ENCODE assay signal across 7 cellular contexts in the genomic region with DNA sequence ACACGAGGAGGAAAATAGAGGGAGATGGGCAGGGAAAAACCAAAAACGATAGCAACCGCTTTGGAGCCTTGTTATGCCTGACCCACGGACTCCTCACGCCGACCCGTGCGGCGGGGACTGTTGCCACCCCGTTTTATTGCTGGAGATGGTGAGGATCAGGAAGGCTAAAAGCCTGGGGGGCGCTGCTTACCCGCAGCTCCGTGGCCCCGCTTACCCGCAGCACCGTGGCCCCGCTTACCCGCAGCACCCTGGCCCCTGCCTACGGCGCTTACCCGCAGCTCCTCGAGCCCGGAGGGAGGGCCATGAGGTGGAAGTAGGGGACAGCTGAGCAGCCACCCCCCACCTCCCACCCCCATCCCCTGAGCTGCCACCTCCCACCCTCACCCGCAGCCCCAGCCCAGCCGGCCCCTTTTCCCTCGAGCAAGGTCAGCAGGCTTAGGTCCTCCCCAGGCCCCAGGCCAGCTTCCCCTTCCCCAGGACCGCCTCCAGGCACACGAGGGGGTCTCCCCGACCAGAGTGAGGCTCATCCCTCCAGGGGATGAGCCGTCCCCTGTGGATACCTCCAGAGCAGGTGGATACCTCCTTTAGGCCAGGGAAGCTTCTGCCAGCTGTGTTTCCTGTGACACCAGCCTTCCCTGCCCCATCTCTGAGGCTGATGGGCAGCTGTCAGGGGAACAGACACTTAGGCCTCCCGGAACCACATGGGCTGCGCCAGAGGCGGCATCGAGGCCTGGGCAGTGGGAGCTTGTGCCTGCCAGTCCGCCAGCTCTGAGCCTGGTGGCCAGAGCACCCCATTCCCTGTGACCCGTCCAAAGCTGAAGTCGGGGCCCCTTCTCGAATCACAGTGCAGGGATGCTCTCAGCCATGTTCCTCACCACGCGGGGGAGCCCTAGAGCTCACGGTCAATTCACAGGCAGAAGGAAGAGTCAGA.
DNase-seq lines count a peak whose midpoint lies in the region; ATAC-seq, FAIRE-seq and TF ChIP-seq lines count a peak whose summit lies in the region.

No MANE protein-coding gene starts in this region.

- no peak overlapping the region for H3K14ac ChIP-seq in H1 (ENCODE audit: insufficient read length)

- H3K4me3 ChIP-seq in GM12864 (ENCODE audit: low read depth, low read length), result no peak overlapping the region
- 0 out of 8 replicates have a peak overlapping the region, but pooled peaks of 1 of the 4 experiments have one; percentile 13 for H3K4me3 ChIP-seq in H1 (ENCODE audit: extremely low read depth in 1 of 4, insufficient read depth in 2 of 4, low read depth in 3 of 4, low read length in 4 of 4)
- peak overlapping the region; percentile 56 for H3K4me3 ChIP-seq in neural cell (ENCODE audit: low read length)
- H3K4me3 ChIP-seq in testis, result no peak overlapping the region

- H2AFZ ChIP-seq in H1 (ENCODE audit: low read length), result no peak overlapping the region
- no peak overlapping the region for H2AFZ ChIP-seq in neural cell (ENCODE audit: low read depth, low read length)

- H3K27me3 Mint-ChIP-seq in activated CD8-positive, alpha-beta T cell treated with anti-CD3 and anti-CD28 coated beads for 36 hours, result peaks cover 17% of the 10 kb centered on the region

- no peak for DNase-seq in GM12864 (ENCODE audit: low read depth)
- peak; percentile 39 for DNase-seq in NCI-H1694 (lab: John Stamatoyannopoulos, UW)
- DNase-seq in activated CD8-positive, alpha-beta T cell treated with anti-CD3 and anti-CD28 coated beads for 36 hours, result peak; percentile 91
- DNase-seq in H1 (ENCODE audit: low read depth in 1 of 2, low spot score in 2 of 2), result peak; percentile 54 to 97
- DNase-seq in testis, result peak; percentile 77

- TF ChIP-seq CTCF in GM12864 (IDR thresholded peaks at IDR 0.05; ENCODE audit: low read depth, low read length, missing control alignments) (peak; percentile 74), H1 (IDR thresholded peaks at IDR 0.05; ENCODE audit: control extremely low read depth in 1 of 3, insufficient read depth in 1 of 3, low read depth in 1 of 3, low read length in 3 of 3) (peak in 2 of 3 experiments; percentile 77 to 86; a peak in 3 of 4 replicates), neural cell (IDR thresholded peaks at IDR 0.05; ENCODE audit: poor library complexity, severe bottlenecking) (peak; percentile 38), testis (IDR thresholded peaks at IDR 0.05) (peak in 1 of 3 experiments; percentile 32)
- peak; percentile 75 for TF ChIP-seq CTCF in activated CD8-positive, alpha-beta T cell treated with anti-CD3 and anti-CD28 coated beads for 36 hours (IDR thresholded peaks at IDR 0.05)

- no peak overlapping the region for H3K4me3 Mint-ChIP-seq in activated CD8-positive, alpha-beta T cell treated with anti-CD3 and anti-CD28 coated beads for 36 hours

- H3K36me3 Mint-ChIP-seq in activated CD8-positive, alpha-beta T cell treated with anti-CD3 and anti-CD28 coated beads for 36 hours (ENCODE audit: low read depth), result no peaks in the 10 kb centered on the region

- H3K4me1 ChIP-seq in H1 (replicated peaks in 1 of 4; ENCODE audit: control insufficient read depth in 3 of 4, insufficient read depth in 4 of 4, low read length in 3 of 4), result peaks cover 0 to 11% (median 8%) of the 10 kb centered on the region in 4 experiments; a peak in 5 of 7 replicates
- peaks cover 14% of the 10 kb centered on the region for H3K4me1 ChIP-seq in testis

- H3K4me1 Mint-ChIP-seq in activated CD8-positive, alpha-beta T cell treated with anti-CD3 and anti-CD28 coated beads for 36 hours (ENCODE audit: low read depth), result peaks cover 14% of the 10 kb centered on the region

- no peak overlapping the region for H4K8ac ChIP-seq in H1 (ENCODE audit: extremely low read depth, insufficient read depth, low read length)

- H3K79me1 ChIP-seq in H1 (ENCODE audit: low read depth, low read length), result no peaks in the 10 kb centered on the region

- peak overlapping the region; percentile 91 for H4K91ac ChIP-seq in H1 (replicated peaks; ENCODE audit: insufficient read length, low read length)

- TF ChIP-seq POLR2A in H1 (IDR thresholded peaks at IDR 0.05; ENCODE audit: control extremely low read depth in 1 of 2, low read depth in 2 of 2, low read length in 2 of 2) (no peak), testis (IDR thresholded peaks at IDR 0.05) (no peak)

- no peak overlapping the region for H3K56ac ChIP-seq in H1 (replicated peaks; ENCODE audit: insufficient read length, low read depth, low read length)

- TF ChIP-seq EP300 in H1 (IDR thresholded peaks at IDR 0.05; ENCODE audit: borderline replicate concordance in 1 of 2, low read depth in 2 of 2, low read length in 2 of 2), result no peak
- no peak for TF ChIP-seq EP300 in neural cell (conservative IDR thresholded peaks at IDR 0.05; ENCODE audit: poor library complexity, severe bottlenecking)

- peaks cover 1% of the 10 kb centered on the region; the same call in 1 of the 2 replicates for H3K23me2 ChIP-seq in H1 (ENCODE audit: low read depth, low read length)

- H3K27ac ChIP-seq in H1 (ENCODE audit: low read depth, low read length), result no peak overlapping the region
- no peak overlapping the region for H3K27ac ChIP-seq in neural cell (ENCODE audit: low read length)
- no peak overlapping the region for H3K27ac ChIP-seq in testis

- POLR2A ChIA-PET in activated CD8-positive, alpha-beta T cell treated with anti-CD3 and anti-CD28 coated beads for 36 hours (lab: Charles Lee), result interaction anchor here (0.5 to 2.1 kb wide), 5 partner anchors 12 to 83 kb away, joined by 3 to 5 read pairs (median 4); no protein-coding TSS in a partner anchor
- POLR2A ChIA-PET in H1 (lab: Charles Lee; ENCODE audit: partially characterized antibody), result interaction anchor here (1.4 kb wide), 1 partner anchor 74 kb away, joined by 3 read pairs; no protein-coding TSS in a partner anchor

- no peaks in the 10 kb centered on the region for H4K20me1 ChIP-seq in H1 (replicated peaks in 1 of 2; ENCODE audit: control insufficient read depth in 1 of 2, insufficient read depth in 2 of 2, low read length in 2 of 2)
- H4K20me1 ChIP-seq in neural cell (ENCODE audit: insufficient read depth), result no peaks in the 10 kb centered on the region

- no peak for FAIRE-seq in H1 (lab: Jason Lieb, UNC)

- no peak overlapping the region for H2BK5ac ChIP-seq in H1 (ENCODE audit: low read depth, low read length)

- H2BK20ac ChIP-seq in H1 (ENCODE audit: low read length), result no peak overlapping the region

- no peaks in the 10 kb centered on the region for H3K79me2 ChIP-seq in H1 (ENCODE audit: control insufficient read depth in 1 of 2, insufficient read depth in 2 of 2, low read length in 2 of 2)
- no peaks in the 10 kb centered on the region for H3K79me2 ChIP-seq in neural cell (replicated peaks; ENCODE audit: insufficient read depth, low read length)

- no peaks in the 10 kb centered on the region for H3K9me2 ChIP-seq in neural cell (ENCODE audit: insufficient read depth, low read length)

- no peak overlapping the region for H2AK5ac ChIP-seq in H1 (ENCODE audit: low read depth, low read length)

- 72% methylated on average over 31 of the region's 41 CpGs; no CpG with 5 or more reads in 1 of the 2 experiments for WGBS in H1 (ENCODE audit: extremely low coverage in 1 of 2, insufficient coverage in 1 of 2, insufficient read length in 1 of 2, insufficient replicate concordance in 2 of 2, low coverage in 1 of 2, low lambda C conversion rate in 2 of 2, missing lambda C conversion rate in 1 of 2), 2 experiments
- WGBS in testis, 2 donors, result 15 to 34% methylated on average over 14 to 39 of the region's 41 CpGs

- intact Hi-C loops in activated CD8-positive, alpha-beta T cell treated with anti-CD3 and anti-CD28 coated beads for 36 hours (cut with micrococcal nuclease), result loop anchor here (1.0 kb wide), 1 partner anchor 75 kb away; no protein-coding TSS in a partner anchor
- intact Hi-C loops in testis (cut with DNase I; ENCODE audit: low total_unique reads), result loop anchor here (10.0 kb wide), 1 partner anchor 79 kb away; no protein-coding TSS in a partner anchor

- no peak overlapping the region for H3K23ac ChIP-seq in H1 (ENCODE audit: insufficient read length)

- TF ChIP-seq RAD21 in H1 (IDR thresholded peaks at IDR 0.05 in 1 of 2, conservative IDR thresholded peaks at IDR 0.05 in 1 of 2; ENCODE audit: low read depth in 2 of 2, low read length in 2 of 2) (peak; percentile 64 to 68), neural cell (conservative IDR thresholded peaks at IDR 0.05) (no peak)

- peak overlapping the region; percentile 49 for H2BK120ac ChIP-seq in H1 (replicated peaks; ENCODE audit: low read depth, low read length)

- H3K9me3 Mint-ChIP-seq in activated CD8-positive, alpha-beta T cell treated with anti-CD3 and anti-CD28 coated beads for 36 hours, result no peaks in the 10 kb centered on the region

- H3K27me3 ChIP-seq in H1 (replicated peaks in 1 of 4; ENCODE audit: control insufficient read depth in 3 of 4, extremely low read depth in 1 of 4, insufficient read depth in 3 of 4, low read length in 3 of 4), result peaks cover 4 to 36% (median 30%) of the 10 kb centered on the region in 4 experiments
- peaks cover 5% of the 10 kb centered on the region for H3K27me3 ChIP-seq in neural cell (ENCODE audit: insufficient read depth, low read depth, low read length)
- H3K27me3 ChIP-seq in testis, result no peaks in the 10 kb centered on the region

- no peaks in the 10 kb centered on the region for H3K9me3 ChIP-seq in H1 (ENCODE audit: insufficient read depth in 2 of 2, low read depth in 1 of 2, low read length in 1 of 2)
- no peaks in the 10 kb centered on the region for H3K9me3 ChIP-seq in neural cell (ENCODE audit: low read length)
- H3K9me3 ChIP-seq in testis, result no peaks in the 10 kb centered on the region

- H3K36me3 ChIP-seq in H1 (ENCODE audit: control insufficient read depth in 2 of 4, insufficient read depth in 4 of 4, low read length in 3 of 4) (no peaks in the 10 kb centered on the region), neural cell (ENCODE audit: insufficient read depth, low read length) (no peaks in the 10 kb centered on the region), testis (ENCODE audit: low read depth, missing control alignments) (no peaks in the 10 kb centered on the region)

- peak; percentile 75 for ATAC-seq in activated CD8-positive, alpha-beta T cell treated with anti-CD3 and anti-CD28 coated beads for 36 hours
- no peak for ATAC-seq in HG03175 (IDR thresholded peaks at IDR 0.05; ENCODE audit: unreplicated experiment)

- H3K9ac ChIP-seq in H1 (replicated peaks in 1 of 4; ENCODE audit: extremely low read depth in 1 of 4, low read depth in 3 of 4, low read length in 3 of 4), result no peak overlapping the region
- H3K9ac ChIP-seq in neural cell (ENCODE audit: low read length), result peak overlapping the region; percentile 42

- H3K4me2 ChIP-seq in H1 (ENCODE audit: insufficient read depth in 1 of 2, low read depth in 2 of 2, low read length in 2 of 2) (peak overlapping the region in 1 of 2 experiments; percentile 30; a peak in 1 of 4 replicates), neural cell (ENCODE audit: low read length) (no peak overlapping the region)

- H2BK15ac ChIP-seq in H1 (ENCODE audit: low read length), result peak overlapping the region; percentile 99; the same call in 1 of the 2 replicates

- H3K4ac ChIP-seq in H1 (replicated peaks; ENCODE audit: insufficient read length, low read depth, low read length), result no peak overlapping the region

- H3K27ac Mint-ChIP-seq in activated CD8-positive, alpha-beta T cell treated with anti-CD3 and anti-CD28 coated beads for 36 hours, result no peak overlapping the region

- H3F3A ChIP-seq in neural cell (ENCODE audit: insufficient read depth, low read length, poor library complexity, severe bottlenecking), result no peaks in the 10 kb centered on the region

- CTCF ChIA-PET in activated CD8-positive, alpha-beta T cell treated with anti-CD3 and anti-CD28 coated beads for 36 hours (lab: Charles Lee), result interaction anchor here (0.5 to 10.9 kb wide), 46 partner anchors 9 to 460 kb away, joined by 3 to 456 read pairs (median 4); partner anchors contain the start of genes RALGPS1 and ZBTB43
- CTCF ChIA-PET in H1 (lab: Charles Lee; ENCODE audit: partially characterized antibody), result interaction anchor here (0.5 to 11.7 kb wide), 61 partner anchors 8 to 355 kb away, joined by 3 to 415 read pairs (median 6); partner anchors contain the start of gene ZBTB43

- H2BK12ac ChIP-seq in H1 (ENCODE audit: low read depth, low read length), result 0 out of 2 replicates have a peak overlapping the region, but pooled peaks have one; percentile 68

- no peak overlapping the region for H4K5ac ChIP-seq in H1 (ENCODE audit: insufficient read length, low read depth, low read length)

- H3K18ac ChIP-seq in H1 (ENCODE audit: extremely low read depth, low read length), result no peak overlapping the region
